ENCODE assay signal across 15 cellular contexts in genomic region chr7:27170494-27170811, GRCh38. TPM values are rescaled to one million over a fixed set of nuclear protein-coding genes. Genes with fewer than 3 reads are reported as not detected.
DNase-seq lines count a peak whose midpoint lies in the region; ATAC-seq, FAIRE-seq and TF ChIP-seq lines count a peak whose summit lies in the region.
"Had no signal": no experiment of that assay in that cellular context is flagged by ENCODE, and none has a peak within 500 bp of the region (broad histone marks: within the 10 kb centered on the region; RNA-seq: fewer than 3 reads in every experiment).

No MANE protein-coding gene starts in this region.

- CTCF ChIA-PET in endothelial cell of umbilical vein (lab: Charles Lee) (interaction anchor here (2.8 to 7.4 kb wide), 4 partner anchors 8 to 20 kb away, joined by 14 to 86 read pairs (median 46); partner anchors contain the start of genes HOXA11 and HOXA3), WTC11 (lab: Charles Lee) (interaction anchor here (1.3 to 3.7 kb wide), 2 partner anchors 9 to 19 kb away, joined by 5 to 22 read pairs; no protein-coding TSS in a partner anchor)

- peak overlapping the region; percentile 91 for H3K9ac ChIP-seq in endothelial cell of umbilical vein (replicated peaks; ENCODE audit: extremely low read depth, insufficient read depth, low read length)

- no peak overlapping the region for H2AFZ ChIP-seq in endothelial cell of umbilical vein (ENCODE audit: low read depth, low read length)

- H3K36me3 Mint-ChIP-seq in HFFc6 (ENCODE audit: low read depth) (peaks cover 50% of the 10 kb centered on the region), progenitor cell of endocrine pancreas (ENCODE audit: insufficient read depth) (no peaks in the 10 kb centered on the region), WTC11 (0 out of 2 replicates have a peak, but pooled peaks cover 2% of the 10 kb centered on the region)

- FAIRE-seq in endothelial cell of umbilical vein (lab: Jason Lieb, UNC), result no peak

- dilution Hi-C loops in endothelial cell of umbilical vein (cut with MboI; ENCODE audit: extremely low pct_ligation_motif_present, low sequenced_read_pairs), result loop anchor here (25.0 kb wide), 1 partner anchor 983 kb away; no protein-coding TSS in a partner anchor

- H3K27ac ChIP-seq in endothelial cell of umbilical vein (ENCODE audit: insufficient read depth, low read depth, low read length) (peak overlapping the region; percentile 96), caudate nucleus (ENCODE audit: low read depth, low read length) (no peak overlapping the region)
- H3K27ac ChIP-seq: esophagus squamous epithelium had no signal

- H3K9me3 Mint-ChIP-seq in HFFc6, result no peaks in the 10 kb centered on the region
- H3K9me3 Mint-ChIP-seq in progenitor cell of endocrine pancreas (ENCODE audit: low read depth), result no peaks in the 10 kb centered on the region
- no peaks in the 10 kb centered on the region for H3K9me3 Mint-ChIP-seq in WTC11
- H3K9me3 Mint-ChIP-seq: stimulated activated effector memory CD8-positive, alpha-beta T cell treated with anti-CD3 and anti-CD28 coated beads, Interleukin-12 subunit alpha, Interleukin-12 subunit beta, amount 100 ng/mL, for 72 hours; T-helper 1 cell treated with Interleukin-12 subunit alpha and Interleukin-12 subunit beta and Interleukin-4 antibody, amounts not matched to agents 30 μg/mL and 1 μg/mL, for 36 hours had no signal

- DNase-seq in AG10803 (ENCODE audit: low read depth) (no peak), HFFc6 (no peak), endothelial cell of umbilical vein (ENCODE audit: low read depth, low spot score) (peak; percentile 65), progenitor cell of endocrine pancreas (ENCODE audit: low spot score, unreplicated experiment) (no peak), kidney glomerular epithelial cell (lab: John Stamatoyannopoulos, UW) (no peak), WTC11 (ENCODE audit: low spot score) (no peak), caudate nucleus (lab: John Stamatoyannopoulos, UW) (no peak)
- DNase-seq: activated CD4-positive, alpha-beta T cell treated with anti-CD3 and anti-CD28 coated beads, Interleukin-2, amount 50 U/mL, for 4 hours; C1 segment of cervical spinal cord; esophagus squamous epithelium; GF-D8; KG1 had no signal

- TF ChIP-seq POLR2A in endothelial cell of umbilical vein (IDR thresholded peaks at IDR 0.05; ENCODE audit: low read depth, low read length), result no peak

- intact Hi-C loops in endothelial cell of umbilical vein (cut with micrococcal nuclease), result no loop called here

- ATAC-seq in HG03045 (IDR thresholded peaks at IDR 0.05; ENCODE audit: unreplicated experiment) (no peak), WTC11 (no peak)
- ATAC-seq: stimulated activated effector memory CD8-positive, alpha-beta T cell treated with anti-CD3 and anti-CD28 coated beads, Interleukin-12 subunit alpha, Interleukin-12 subunit beta, amount 100 ng/mL, for 72 hours had no signal

- H3K9me3 ChIP-seq in endothelial cell of umbilical vein (replicated peaks; ENCODE audit: control insufficient read depth, insufficient read depth, low read length), result no peaks in the 10 kb centered on the region
- H3K9me3 ChIP-seq: esophagus squamous epithelium had no signal

- no peaks in the 10 kb centered on the region for H3K27me3 ChIP-seq in endothelial cell of umbilical vein (ENCODE audit: control insufficient read depth in 2 of 2, insufficient read depth in 2 of 2, low read length in 2 of 2)

- BruUV-seq in endothelial cell of umbilical vein (replicated peaks; lab: Mats Ljungman, UMichigan), result no TSS peak

- POLR2A ChIA-PET in endothelial cell of umbilical vein (lab: Charles Lee), result no interaction called here
- POLR2A ChIA-PET in WTC11 (lab: Charles Lee), result no interaction called here

- H3K4me3 Mint-ChIP-seq in HFFc6, result peak overlapping the region; percentile 96
- H3K4me3 Mint-ChIP-seq in progenitor cell of endocrine pancreas (ENCODE audit: low read depth), result no peak overlapping the region
- no peak overlapping the region for H3K4me3 Mint-ChIP-seq in WTC11
- H3K4me3 Mint-ChIP-seq: stimulated activated effector memory CD8-positive, alpha-beta T cell treated with anti-CD3 and anti-CD28 coated beads, Interleukin-12 subunit alpha, Interleukin-12 subunit beta, amount 100 ng/mL, for 72 hours; T-helper 1 cell treated with Interleukin-12 subunit alpha and Interleukin-12 subunit beta and Interleukin-4 antibody, amounts not matched to agents 30 μg/mL and 1 μg/mL, for 36 hours had no signal

- H3K27ac Mint-ChIP-seq in HFFc6 (peak overlapping the region; percentile 99), progenitor cell of endocrine pancreas (peak overlapping the region; percentile 49), WTC11 (no peak overlapping the region)
- H3K27ac Mint-ChIP-seq: stimulated activated effector memory CD8-positive, alpha-beta T cell treated with anti-CD3 and anti-CD28 coated beads, Interleukin-12 subunit alpha, Interleukin-12 subunit beta, amount 100 ng/mL, for 72 hours had no signal

- no peaks in the 10 kb centered on the region for H3K36me3 ChIP-seq in endothelial cell of umbilical vein (ENCODE audit: control insufficient read depth in 2 of 2, extremely low read depth in 1 of 2, insufficient read depth in 2 of 2, low read length in 2 of 2)
- H3K36me3 ChIP-seq: esophagus squamous epithelium had no signal

- peaks cover 51% of the 10 kb centered on the region for H3K4me1 Mint-ChIP-seq in HFFc6 (ENCODE audit: low read depth)
- peaks cover 4% of the 10 kb centered on the region for H3K4me1 Mint-ChIP-seq in progenitor cell of endocrine pancreas (ENCODE audit: low read depth)
- peaks cover 23% of the 10 kb centered on the region for H3K4me1 Mint-ChIP-seq in WTC11

- H3K79me2 ChIP-seq in endothelial cell of umbilical vein (ENCODE audit: control insufficient read depth, insufficient read depth, low read length), result peaks cover 100% of the 10 kb centered on the region

- H3K4me1 ChIP-seq in endothelial cell of umbilical vein (ENCODE audit: control insufficient read depth, extremely low read depth, insufficient read depth, low read length), result peaks cover 56% of the 10 kb centered on the region

- no peaks in the 10 kb centered on the region for H3K9me1 ChIP-seq in endothelial cell of umbilical vein (replicated peaks; ENCODE audit: control insufficient read depth, extremely low read depth, insufficient read depth, low read length)

- no peaks in the 10 kb centered on the region for H4K20me1 ChIP-seq in endothelial cell of umbilical vein (replicated peaks; ENCODE audit: control insufficient read depth, extremely low read depth, insufficient read depth, low read length)

- H3K4me3 ChIP-seq in AG10803 (ENCODE audit: low read length), result peak overlapping the region; percentile 87
- peak overlapping the region; percentile 44 to 88 (median 63) for H3K4me3 ChIP-seq in endothelial cell of umbilical vein (replicated peaks in 1 of 3; ENCODE audit: insufficient read depth in 1 of 3, low read depth in 1 of 3, low read length in 3 of 3)

- TF ChIP-seq CTCF in AG10803 (conservative IDR thresholded peaks at IDR 0.05; ENCODE audit: low read length) (no peak), HFFc6 (IDR thresholded peaks at IDR 0.05) (no peak), endothelial cell of umbilical vein (IDR thresholded peaks at IDR 0.05; ENCODE audit: extremely low read depth in 1 of 2, insufficient read depth in 1 of 2, low read depth in 1 of 2, low read length in 2 of 2) (no peak), progenitor cell of endocrine pancreas (IDR thresholded peaks at IDR 0.05; ENCODE audit: unreplicated experiment) (no peak), WTC11 (IDR thresholded peaks at IDR 0.05) (no peak)

- H3K4me2 ChIP-seq in endothelial cell of umbilical vein (ENCODE audit: insufficient read depth, low read length), result peak overlapping the region; percentile 98

- peaks cover 27% of the 10 kb centered on the region for H3K27me3 Mint-ChIP-seq in HFFc6 (ENCODE audit: insufficient read depth)
- H3K27me3 Mint-ChIP-seq in progenitor cell of endocrine pancreas, result peaks cover 82% of the 10 kb centered on the region
- peaks cover 99% of the 10 kb centered on the region for H3K27me3 Mint-ChIP-seq in WTC11 (ENCODE audit: low read depth)

RNA-seq across cellular contexts. Expression of gene HOXA10, which starts 3.7 kb away (rescaled TPM):
- 10 to 100 TPM; 38.9 to 43.5 (median 41.1) TPM for total RNA-seq in HFFc6 (2021; fragmentation: NEBNext Ultra II Directional; extraction: Animal tissue kit (Norgen Biotek cat#: 25700))
- 24.4 and 27.6 TPM in 2 replicates for total RNA-seq in endothelial cell of umbilical vein
- 23.7 and 30.3 TPM in 2 replicates for polyA plus RNA-seq in endothelial cell of umbilical vein
- polyA plus RNA-seq in endothelial cell of umbilical vein (2011; cell fraction: cytosol; rRNA removed), result 15.8 and 19.0 TPM in 2 replicates
- 16.7 TPM in 2 replicates for polyA plus RNA-seq in endothelial cell of umbilical vein (2011; cell fraction: nucleus; rRNA removed)
- 15.1 and 20.3 TPM in 2 replicates for polyA plus RNA-seq in endothelial cell of umbilical vein (2012)
- polyA minus RNA-seq in endothelial cell of umbilical vein, result 24.4 and 30.3 TPM in 2 replicates
- 3.2 TPM for polyA minus RNA-seq in endothelial cell of umbilical vein (2011; cell fraction: cytosol; rRNA and poly(A)+ RNA removed)
- 8.0 and 9.1 TPM in 2 replicates for polyA minus RNA-seq in endothelial cell of umbilical vein (2011; cell fraction: nucleus; rRNA and poly(A)+ RNA removed)
- not detected in 2 replicates for total RNA-seq in progenitor cell of endocrine pancreas
- 0.07 TPM in 1 of 3 replicates, not detected in the others for total RNA-seq in WTC11 (2021)
- total RNA-seq: esophagus squamous epithelium had no signal

RNA-seq across cellular contexts. Expression of gene HOXA9, which starts 5.1 kb away (rescaled TPM):
- 10 to 100 TPM; 25.2 to 37.0 (median 26.7) TPM for total RNA-seq in HFFc6 (2021; fragmentation: NEBNext Ultra II Directional; extraction: Animal tissue kit (Norgen Biotek cat#: 25700))
- total RNA-seq in endothelial cell of umbilical vein (61.6 and 62.9 TPM in 2 replicates), progenitor cell of endocrine pancreas (not detected in 2 replicates), WTC11 (2021) (not detected in 3 replicates)
- 47.2 and 84.1 TPM in 2 replicates for polyA plus RNA-seq in endothelial cell of umbilical vein
- 44.6 and 46.3 TPM in 2 replicates for polyA plus RNA-seq in endothelial cell of umbilical vein (2011; cell fraction: cytosol; rRNA removed)
- 94.3 and 108 TPM in 2 replicates for polyA plus RNA-seq in endothelial cell of umbilical vein (2011; cell fraction: nucleus; rRNA removed)
- polyA plus RNA-seq in endothelial cell of umbilical vein (2012), result 32.3 and 47.7 TPM in 2 replicates
- 8.0 and 11.3 TPM in 2 replicates for polyA minus RNA-seq in endothelial cell of umbilical vein
- polyA minus RNA-seq in endothelial cell of umbilical vein (2011; cell fraction: cytosol; rRNA and poly(A)+ RNA removed), result not detected
- polyA minus RNA-seq in endothelial cell of umbilical vein (2011; cell fraction: nucleus; rRNA and poly(A)+ RNA removed), result 14.0 and 22.7 TPM in 2 replicates

RNA-seq across cellular contexts. Expression of gene HOXA7, which starts 14.0 kb away (rescaled TPM):
- total RNA-seq in HFFc6 (2021; fragmentation: NEBNext Ultra II Directional; extraction: Animal tissue kit (Norgen Biotek cat#: 25700)), result 1 to 10 TPM; 6.2 to 8.2 (median 6.8) TPM
- total RNA-seq in endothelial cell of umbilical vein (15.6 and 18.5 TPM in 2 replicates), progenitor cell of endocrine pancreas (1.4 and 1.5 TPM in 2 replicates), WTC11 (2021) (not detected in 3 replicates)
- 16.9 and 18.1 TPM in 2 replicates for polyA plus RNA-seq in endothelial cell of umbilical vein
- 13.0 and 13.8 TPM in 2 replicates for polyA plus RNA-seq in endothelial cell of umbilical vein (2011; cell fraction: cytosol; rRNA removed)
- polyA plus RNA-seq in endothelial cell of umbilical vein (2011; cell fraction: nucleus; rRNA removed), result 5.6 and 8.3 TPM in 2 replicates
- polyA plus RNA-seq in endothelial cell of umbilical vein (2012), result 13.9 and 16.0 TPM in 2 replicates
- 8.6 and 9.4 TPM in 2 replicates for polyA minus RNA-seq in endothelial cell of umbilical vein
- polyA minus RNA-seq in endothelial cell of umbilical vein (2011; cell fraction: cytosol; rRNA and poly(A)+ RNA removed), result 5.9 TPM
- polyA minus RNA-seq in endothelial cell of umbilical vein (2011; cell fraction: nucleus; rRNA and poly(A)+ RNA removed), result 3.8 and 4.1 TPM in 2 replicates

RNA-seq across cellular contexts. Expression of gene HOXA11, which starts 14.6 kb away (rescaled TPM):
- total RNA-seq in HFFc6 (2021; fragmentation: NEBNext Ultra II Directional; extraction: Animal tissue kit (Norgen Biotek cat#: 25700)), result 10 to 100 TPM; 33.1 to 42.1 (median 39.1) TPM
- 15.2 and 16.7 TPM in 2 replicates for total RNA-seq in endothelial cell of umbilical vein
- polyA plus RNA-seq in endothelial cell of umbilical vein, result 10.4 and 10.8 TPM in 2 replicates
- polyA plus RNA-seq in endothelial cell of umbilical vein (2011; cell fraction: cytosol; rRNA removed), result 8.2 and 9.7 TPM in 2 replicates
- polyA plus RNA-seq in endothelial cell of umbilical vein (2011; cell fraction: nucleus; rRNA removed), result 4.6 and 5.5 TPM in 2 replicates
- polyA plus RNA-seq in endothelial cell of umbilical vein (2012), result 11.6 TPM in 2 replicates
- polyA minus RNA-seq in endothelial cell of umbilical vein, result 6.6 and 8.6 TPM in 2 replicates
- 2.8 TPM for polyA minus RNA-seq in endothelial cell of umbilical vein (2011; cell fraction: cytosol; rRNA and poly(A)+ RNA removed)
- polyA minus RNA-seq in endothelial cell of umbilical vein (2011; cell fraction: nucleus; rRNA and poly(A)+ RNA removed), result 3.6 and 3.7 TPM in 2 replicates
- total RNA-seq in progenitor cell of endocrine pancreas, result not detected in 2 replicates
- total RNA-seq in WTC11 (2021), result not detected in 3 replicates
- total RNA-seq: esophagus squamous epithelium had no signal

RNA-seq across cellular contexts. Expression of gene HOXA3, which starts 18.1 kb away (rescaled TPM):
- 1 to 10 TPM in 3 of 6 experiments, under 1 TPM in 3; 0.33 to 1.9 (median 1.1) TPM for total RNA-seq in HFFc6 (2021; fragmentation: NEBNext Ultra II Directional; extraction: Animal tissue kit (Norgen Biotek cat#: 25700))
- 12.0 and 14.0 TPM in 2 replicates for total RNA-seq in endothelial cell of umbilical vein
- polyA plus RNA-seq in endothelial cell of umbilical vein, result 4.2 and 4.7 TPM in 2 replicates
- 1.5 and 2.4 TPM in 2 replicates for polyA plus RNA-seq in endothelial cell of umbilical vein (2011; cell fraction: cytosol; rRNA removed)
- polyA plus RNA-seq in endothelial cell of umbilical vein (2011; cell fraction: nucleus; rRNA removed), result 14.0 and 14.1 TPM in 2 replicates
- polyA plus RNA-seq in endothelial cell of umbilical vein (2012), result 4.6 and 5.6 TPM in 2 replicates
- 1.6 and 2.0 TPM in 2 replicates for polyA minus RNA-seq in endothelial cell of umbilical vein
- polyA minus RNA-seq in endothelial cell of umbilical vein (2011; cell fraction: cytosol; rRNA and poly(A)+ RNA removed), result not detected
- 7.1 and 20.1 TPM in 2 replicates for polyA minus RNA-seq in endothelial cell of umbilical vein (2011; cell fraction: nucleus; rRNA and poly(A)+ RNA removed)
- 77.4 and 85.5 TPM in 2 replicates for total RNA-seq in progenitor cell of endocrine pancreas
- total RNA-seq in WTC11 (2021), result 0.11 TPM in 1 of 3 replicates, not detected in the others

Comparison
In these comparisons a context has a peak if more than half of its experiments do, and no peak if none do; other contexts are left out.
1. RNA of gene HOXA10, which starts 3.7 kb away (total RNA-seq): 38.9 to 43.5 TPM in HFFc6 and 24.4 to 27.6 TPM in endothelial cell of umbilical vein; 0.07 TPM in WTC11 and not detected in progenitor cell of endocrine pancreas; every median in the first group is over 10 times any median in the second.
2. RNA of gene HOXA9, which starts 5.1 kb away (total RNA-seq): 61.6 to 62.9 TPM in endothelial cell of umbilical vein and 25.2 to 37.0 TPM in HFFc6; not detected in progenitor cell of endocrine pancreas and not detected in WTC11; every median in the first group is over 10 times any median in the second.